Comparison of ENCODE assay signal across 8 cellular contexts in the genomic region with DNA sequence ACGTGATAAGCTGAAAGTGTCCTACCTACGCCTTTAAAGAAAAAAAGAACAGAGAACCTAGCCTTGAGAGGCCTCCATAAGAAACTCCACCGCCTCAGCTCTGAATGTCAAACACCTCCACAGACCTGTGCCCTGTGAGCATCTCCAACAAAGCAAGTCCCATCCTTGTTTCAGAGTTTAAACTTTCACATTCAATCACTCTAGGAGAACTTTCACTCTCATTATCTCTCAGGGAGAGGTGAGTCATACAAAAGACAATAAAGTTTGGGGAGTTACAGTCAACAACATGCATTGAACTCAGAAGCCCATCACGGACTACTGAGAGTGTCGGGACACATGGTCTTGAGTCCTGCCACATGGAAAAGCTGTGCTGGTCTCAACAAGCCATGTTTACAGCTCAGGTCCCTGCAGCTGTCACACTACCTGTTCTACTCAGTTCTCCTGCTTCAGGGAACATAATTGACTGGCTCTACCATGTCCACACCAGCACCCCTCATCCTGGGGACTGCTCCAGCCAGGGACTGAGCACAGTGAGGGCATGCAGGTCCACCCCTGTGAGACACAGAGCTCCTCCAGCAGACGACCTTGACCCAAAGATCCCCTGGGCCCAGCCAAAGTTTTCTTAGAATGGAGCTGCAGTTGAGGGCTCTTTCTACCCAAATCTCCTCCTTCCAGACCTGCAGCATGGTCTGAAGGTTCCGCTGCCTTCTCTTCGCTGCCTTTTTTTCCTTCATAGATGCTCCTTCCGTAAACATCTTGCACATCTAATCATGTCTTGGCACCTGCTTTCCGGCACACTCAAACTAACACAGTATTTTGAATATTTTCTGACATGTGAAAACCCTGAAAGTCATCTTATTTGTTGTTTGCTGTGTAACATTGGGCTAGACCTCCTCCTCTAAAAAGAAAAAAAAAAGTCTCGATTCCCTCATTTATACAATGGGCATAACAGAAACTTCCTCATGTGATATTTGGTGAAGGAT.
DNase-seq lines count a peak whose midpoint lies in the region; ATAC-seq and TF ChIP-seq lines count a peak whose summit lies in the region.

No MANE protein-coding gene starts in this region.

- H3K4me1 ChIP-seq in RWPE2 (ENCODE audit: insufficient read depth, poor library complexity, severe bottlenecking) (no peaks in the 10 kb centered on the region), upper lobe of right lung (peaks cover 87% of the 10 kb centered on the region)

- H3K27ac Mint-ChIP-seq in progenitor cell of endocrine pancreas, result no peak overlapping the region

- intact Hi-C loops in upper lobe of right lung (cut with DNase I), result no loop called here

- H3K4me1 Mint-ChIP-seq in progenitor cell of endocrine pancreas (ENCODE audit: low read depth), result peaks cover 30% of the 10 kb centered on the region

- H3K27me3 Mint-ChIP-seq in progenitor cell of endocrine pancreas, result peaks cover 49% of the 10 kb centered on the region

- peaks cover 92% of the 10 kb centered on the region for H3K36me3 ChIP-seq in RWPE2 (ENCODE audit: low read depth)
- peaks cover 24% of the 10 kb centered on the region for H3K36me3 ChIP-seq in upper lobe of right lung

- DNase-seq in RWPE2 (ENCODE audit: low spot score), result no peak
- DNase-seq in upper lobe of right lung, result no peak
- DNase-seq in GF-D8 (lab: John Stamatoyannopoulos, UW), result no peak
- no peak for DNase-seq in progenitor cell of endocrine pancreas (ENCODE audit: low spot score, unreplicated experiment)
- DNase-seq in COLO829 (ENCODE audit: low spot score), result no peak

- H3K27ac ChIP-seq in RWPE2 (ENCODE audit: poor library complexity, severe bottlenecking), result no peak overlapping the region
- peak overlapping the region; percentile 56 for H3K27ac ChIP-seq in upper lobe of right lung

- H3K4me3 ChIP-seq in RWPE2 (ENCODE audit: severe bottlenecking) (no peak overlapping the region), upper lobe of right lung (no peak overlapping the region)

- H3K36me3 Mint-ChIP-seq in progenitor cell of endocrine pancreas (ENCODE audit: insufficient read depth), result no peaks in the 10 kb centered on the region

- no peak overlapping the region for H3K4me3 Mint-ChIP-seq in progenitor cell of endocrine pancreas (ENCODE audit: low read depth)

- ATAC-seq in GM18907 (IDR thresholded peaks at IDR 0.05; ENCODE audit: unreplicated experiment) (peak; percentile 61), HG02870 (IDR thresholded peaks at IDR 0.05; ENCODE audit: unreplicated experiment) (peak; percentile 49), RWPE2 (ENCODE audit: low read depth) (peak; percentile 12; the same call in 1 of the 3 replicates), esophagus mucosa (peak; percentile 15), upper lobe of right lung (no peak)

- H3K9me3 ChIP-seq in RWPE2 (ENCODE audit: severe bottlenecking) (no peaks in the 10 kb centered on the region), upper lobe of right lung (no peaks in the 10 kb centered on the region)

- H3K27me3 ChIP-seq in RWPE2 (ENCODE audit: insufficient read depth, poor library complexity, severe bottlenecking) (no peaks in the 10 kb centered on the region), upper lobe of right lung (no peaks in the 10 kb centered on the region)

- TF ChIP-seq CTCF in RWPE2 (IDR thresholded peaks at IDR 0.05; ENCODE audit: poor library complexity, severe bottlenecking) (no peak), upper lobe of right lung (IDR thresholded peaks at IDR 0.05) (no peak), progenitor cell of endocrine pancreas (IDR thresholded peaks at IDR 0.05; ENCODE audit: unreplicated experiment) (no peak)

- H3K9me3 Mint-ChIP-seq in progenitor cell of endocrine pancreas (ENCODE audit: low read depth), result no peaks in the 10 kb centered on the region
